Comparison of ENCODE assay signal across 1 cellular context in genomic region chr6:99390896-99391295, GRCh38.
TF ChIP-seq lines count a peak whose summit lies in the region.

No MANE protein-coding gene starts in this region.

TF ChIP-seq in HEK293, 187 proteins besides CTCF, POLR2A, EP300 and RAD21 (continued from another document and continues in another):
- TF ChIP-seq ZNF157 (tag by site-specific recombination; IDR thresholded peaks at IDR 0.05) (no peak), YY1 (tag by site-specific recombination; IDR thresholded peaks at IDR 0.05) (no peak), ZNF707 (tag by site-specific recombination; IDR thresholded peaks at IDR 0.05) (no peak), TSHZ1 (tag by site-specific recombination; IDR thresholded peaks at IDR 0.05; ENCODE audit: borderline replicate concordance) (no peak), SP7 (tag by site-specific recombination; IDR thresholded peaks at IDR 0.05) (no peak), WT1 (tag by site-specific recombination; IDR thresholded peaks at IDR 0.05) (no peak), PRDM6 (tag by site-specific recombination; IDR thresholded peaks at IDR 0.05) (no peak), SP3 (tag by site-specific recombination; IDR thresholded peaks at IDR 0.05) (0 out of 2 replicates have a peak, but pooled peaks have one; percentile 16), BCL6B (tag by site-specific recombination; IDR thresholded peaks at IDR 0.05) (no peak), PRDM1 (tag by site-specific recombination; IDR thresholded peaks at IDR 0.05) (no peak), ZNF777 (tag by site-specific recombination; IDR thresholded peaks at IDR 0.05; ENCODE audit: borderline replicate concordance) (no peak), HIC1 (tag by site-specific recombination; IDR thresholded peaks at IDR 0.05) (no peak), ZNF549 (tag by site-specific recombination; IDR thresholded peaks at IDR 0.05) (no peak), ZNF48 (tag by site-specific recombination; IDR thresholded peaks at IDR 0.05) (no peak), KLF16 (tag by site-specific recombination; IDR thresholded peaks at IDR 0.05) (no peak), ZNF426 (tag by site-specific recombination; IDR thresholded peaks at IDR 0.05) (peak; percentile 93), ZNF169 (tag by site-specific recombination; IDR thresholded peaks at IDR 0.05) (no peak), OVOL3 (tag by site-specific recombination; IDR thresholded peaks at IDR 0.05) (peak; percentile 48; the same call in 1 of the 2 replicates), ZNF266 (tag by site-specific recombination; IDR thresholded peaks at IDR 0.05; ENCODE audit: low read depth) (peak; percentile 90), ZNF140 (tag by site-specific recombination; IDR thresholded peaks at IDR 0.05) (peak; percentile 95; the same call in 1 of the 2 replicates), ZNF830 (tag by site-specific recombination; IDR thresholded peaks at IDR 0.05; ENCODE audit: low read depth) (no peak), FEZF1 (tag by site-specific recombination; IDR thresholded peaks at IDR 0.05) (no peak), ZNF26 (tag by site-specific recombination; IDR thresholded peaks at IDR 0.05) (no peak), ZNF398 (tag by site-specific recombination; IDR thresholded peaks at IDR 0.05) (no peak), ZNF404 (tag by site-specific recombination; IDR thresholded peaks at IDR 0.05) (peak; percentile 78; the same call in 1 of the 2 replicates), ZBTB20 (tag by site-specific recombination; IDR thresholded peaks at IDR 0.05) (no peak), ZNF2 (tag by site-specific recombination; IDR thresholded peaks at IDR 0.05) (no peak), GLI2 (tag by site-specific recombination; IDR thresholded peaks at IDR 0.05; ENCODE audit: borderline replicate concordance, low read depth) (peak; percentile 42; the same call in 1 of the 2 replicates), ZNF175 (tag by site-specific recombination; IDR thresholded peaks at IDR 0.05) (no peak), ZSCAN18 (tag by site-specific recombination; IDR thresholded peaks at IDR 0.05) (no peak), KLF10 (tag by site-specific recombination; IDR thresholded peaks at IDR 0.05) (no peak), ZNF623 (tag by site-specific recombination; IDR thresholded peaks at IDR 0.05) (peak; percentile 85), ZNF76 (tag by site-specific recombination; IDR thresholded peaks at IDR 0.05; ENCODE audit: borderline replicate concordance, low read depth) (no peak), ZNF560 (tag by site-specific recombination; IDR thresholded peaks at IDR 0.05; ENCODE audit: borderline replicate concordance) (peak; percentile 82), ZBTB26 (tag by site-specific recombination; optimal IDR thresholded peaks at IDR 0.05) (no peak), ZSCAN23 (tag by site-specific recombination; IDR thresholded peaks at IDR 0.05) (no peak), ZNF311 (tag by site-specific recombination; IDR thresholded peaks at IDR 0.05; ENCODE audit: borderline replicate concordance) (no peak), ZNF518A (tag by site-specific recombination; conservative IDR thresholded peaks at IDR 0.05; ENCODE audit: low read depth) (peak; percentile 94), ZNF747 (tag by site-specific recombination; IDR thresholded peaks at IDR 0.05) (no peak), ZNF561 (tag by site-specific recombination; IDR thresholded peaks at IDR 0.05; ENCODE audit: borderline replicate concordance) (no peak), ZNF211 (tag by site-specific recombination; IDR thresholded peaks at IDR 0.05; ENCODE audit: low read depth) (no peak), YY2 (tag by site-specific recombination; IDR thresholded peaks at IDR 0.05) (no peak), ZNF221 (tag by site-specific recombination; IDR thresholded peaks at IDR 0.05; ENCODE audit: borderline replicate concordance) (no peak; the same call in 1 of the 2 replicates), ZNF626 (tag by site-specific recombination; IDR thresholded peaks at IDR 0.05) (no peak)
